Comparison of ENCODE assay signal across 22 cellular contexts in genomic region chr13:50340566-50341287, GRCh38.
A peak's percentile ranks its signal among the peaks of the same experiment; 100 is the strongest.
DNase-seq lines count a peak whose midpoint lies in the region; ATAC-seq, FAIRE-seq and TF ChIP-seq lines count a peak whose summit lies in the region.
"Had no signal": no experiment of that assay in that cellular context is flagged by ENCODE, and none has a peak within 500 bp of the region (broad histone marks: within the 10 kb centered on the region; RNA-seq: fewer than 3 reads in every experiment).

No MANE protein-coding gene starts in this region.

- no peak for TF ChIP-seq RAD21 in H1 (IDR thresholded peaks at IDR 0.05 in 1 of 2, conservative IDR thresholded peaks at IDR 0.05 in 1 of 2; ENCODE audit: low read depth in 2 of 2, low read length in 2 of 2)

- peak overlapping the region; percentile 14; the same call in 1 of the 2 replicates for H3K18ac ChIP-seq in H1 (ENCODE audit: extremely low read depth, low read length)

- H3K4ac ChIP-seq in H1 (replicated peaks; ENCODE audit: insufficient read length, low read depth, low read length): no peak overlapping the region

- no peaks in the 10 kb centered on the region for H3K9me3 ChIP-seq in HAP-1
- H3K9me3 ChIP-seq in H1 (ENCODE audit: insufficient read depth in 2 of 2, low read depth in 1 of 2, low read length in 1 of 2): no peaks in the 10 kb centered on the region
- no peaks in the 10 kb centered on the region for H3K9me3 ChIP-seq in naive thymus-derived CD4-positive, alpha-beta T cell (ENCODE audit: control insufficient read depth in 2 of 3, low read length in 3 of 3)
- H3K9me3 ChIP-seq: BE2C, esophagus muscularis mucosa, thoracic aorta had no signal

- no peak overlapping the region for H2BK120ac ChIP-seq in H1 (replicated peaks; ENCODE audit: low read depth, low read length)

- no peak overlapping the region for H3K4me3 ChIP-seq in HAP-1
- H3K4me3 ChIP-seq in H1 (ENCODE audit: extremely low read depth in 1 of 4, insufficient read depth in 2 of 4, low read depth in 3 of 4, low read length in 4 of 4): no peak overlapping the region
- H3K4me3 ChIP-seq in naive thymus-derived CD4-positive, alpha-beta T cell (ENCODE audit: low read length): no peak overlapping the region
- H3K4me3 ChIP-seq: esophagus muscularis mucosa, thoracic aorta had no signal

- peaks cover 9% of the 10 kb centered on the region for H3K27me3 Mint-ChIP-seq in activated CD4-positive, alpha-beta T cell treated with anti-CD3 and anti-CD28 coated beads, Interleukin-2, amount 10 ng/mL, durations not matched to agents 7 days and 5 days
- peaks cover 0 to 38% (median 0%) of the 10 kb centered on the region in 5 donors for H3K27me3 Mint-ChIP-seq in naive thymus-derived CD4-positive, alpha-beta T cell
- H3K27me3 Mint-ChIP-seq: brain had no signal

- H2AK5ac ChIP-seq in H1 (ENCODE audit: low read depth, low read length): no peak overlapping the region

- no peak overlapping the region for H3K56ac ChIP-seq in H1 (replicated peaks; ENCODE audit: insufficient read length, low read depth, low read length)

- intact Hi-C loops in posterior vena cava (cut with DNase I): no loop called here
- intact Hi-C loops in naive thymus-derived CD4-positive, alpha-beta T cell (cut with micrococcal nuclease): no loop called here

- peak overlapping the region in 1 of 2 experiments; percentile 44; a peak in 1 of 4 replicates for H3K4me2 ChIP-seq in H1 (ENCODE audit: insufficient read depth in 1 of 2, low read depth in 2 of 2, low read length in 2 of 2)

- no peak overlapping the region for H2BK5ac ChIP-seq in H1 (ENCODE audit: low read depth, low read length)

- H3K9me3 Mint-ChIP-seq in activated CD4-positive, alpha-beta T cell treated with anti-CD3 and anti-CD28 coated beads, Interleukin-2, amount 10 ng/mL, durations not matched to agents 7 days and 5 days: no peaks in the 10 kb centered on the region
- H3K9me3 Mint-ChIP-seq in naive thymus-derived CD4-positive, alpha-beta T cell: peaks cover 0 to 11% (median 5%) of the 10 kb centered on the region in 11 donors
- H3K9me3 Mint-ChIP-seq: activated naive CD4-positive, alpha-beta T cell treated with anti-CD3 and anti-CD28 coated beads, Interleukin-2, amount 10 ng/mL, durations not matched to agents 7 days and 5 days had no signal

- H2BK20ac ChIP-seq in H1 (ENCODE audit: low read length): no peak overlapping the region

- TF ChIP-seq CTCF in H1 (IDR thresholded peaks at IDR 0.05; ENCODE audit: control extremely low read depth in 1 of 3, insufficient read depth in 1 of 3, low read depth in 1 of 3, low read length in 3 of 3): no peak

- peaks cover 44% of the 10 kb centered on the region for H3K4me1 ChIP-seq in HAP-1
- peaks cover 0 to 17% (median 2%) of the 10 kb centered on the region in 4 experiments; a peak in 4 of 7 replicates for H3K4me1 ChIP-seq in H1 (replicated peaks in 1 of 4; ENCODE audit: control insufficient read depth in 3 of 4, insufficient read depth in 4 of 4, low read length in 3 of 4)
- H3K4me1 ChIP-seq in naive thymus-derived CD4-positive, alpha-beta T cell (ENCODE audit: control insufficient read depth in 2 of 2, insufficient read depth in 2 of 2, low read length in 2 of 2): peaks cover 0 to 7% of the 10 kb centered on the region in 2 donors
- H3K4me1 ChIP-seq: BE2C had no signal

- POLR2A ChIA-PET in H1 (lab: Charles Lee; ENCODE audit: partially characterized antibody): no interaction called here
- POLR2A ChIA-PET in activated CD4-positive, alpha-beta T cell treated with anti-CD3 and anti-CD28 coated beads, Interleukin-2, amount 10 ng/mL, durations not matched to agents 7 days and 5 days (lab: Charles Lee): no interaction called here
- POLR2A ChIA-PET in naive thymus-derived CD4-positive, alpha-beta T cell (lab: Charles Lee): no interaction called here

- CTCF ChIA-PET in H1 (lab: Charles Lee; ENCODE audit: partially characterized antibody): interaction anchor here (0.8 to 1.3 kb wide), 2 partner anchors 17 to 22 kb away, joined by 3 read pairs; no protein-coding TSS in a partner anchor
- CTCF ChIA-PET in activated CD4-positive, alpha-beta T cell treated with anti-CD3 and anti-CD28 coated beads, Interleukin-2, amount 10 ng/mL, durations not matched to agents 7 days and 5 days (lab: Charles Lee): no interaction called here
- CTCF ChIA-PET in naive thymus-derived CD4-positive, alpha-beta T cell (lab: Charles Lee): no interaction called here

- no peak overlapping the region for H3K23ac ChIP-seq in H1 (ENCODE audit: insufficient read length)

- FAIRE-seq in H1 (lab: Jason Lieb, UNC) (no peak), GM12891 (lab: Jason Lieb, UNC) (no peak)
- FAIRE-seq: GM18507, HTR-8/SVneo, small intestine had no signal

- WGBS in H1 (ENCODE audit: extremely low coverage in 1 of 2, insufficient coverage in 1 of 2, insufficient read length in 1 of 2, insufficient replicate concordance in 2 of 2, low coverage in 1 of 2, low lambda C conversion rate in 2 of 2, missing lambda C conversion rate in 1 of 2), 2 experiments: 86% methylated on average over 17 of the region's 17 CpGs; no CpG with 5 or more reads in 1 of the 2 experiments

- H3K36me3 Mint-ChIP-seq in activated CD4-positive, alpha-beta T cell treated with anti-CD3 and anti-CD28 coated beads, Interleukin-2, amount 10 ng/mL, durations not matched to agents 7 days and 5 days (ENCODE audit: low read depth): no peaks in the 10 kb centered on the region
- peaks cover 0 to 7% (median 0%) of the 10 kb centered on the region in 5 donors for H3K36me3 Mint-ChIP-seq in naive thymus-derived CD4-positive, alpha-beta T cell
- H3K36me3 Mint-ChIP-seq: activated naive CD4-positive, alpha-beta T cell treated with anti-CD3 and anti-CD28 coated beads, Interleukin-2, amount 10 ng/mL, durations not matched to agents 7 days and 5 days had no signal

- H3K27ac ChIP-seq in H1 (ENCODE audit: low read depth, low read length): no peak overlapping the region
- H3K27ac ChIP-seq in naive thymus-derived CD4-positive, alpha-beta T cell (ENCODE audit: low read depth, low read length): no peak overlapping the region
- H3K27ac ChIP-seq: esophagus muscularis mucosa, thoracic aorta had no signal

- no peaks in the 10 kb centered on the region for H3K79me1 ChIP-seq in H1 (ENCODE audit: low read depth, low read length)

- H3K36me3 ChIP-seq in HAP-1 (replicated peaks) (no peaks in the 10 kb centered on the region), H1 (ENCODE audit: control insufficient read depth in 2 of 4, insufficient read depth in 4 of 4, low read length in 3 of 4) (no peaks in the 10 kb centered on the region)
- H3K36me3 ChIP-seq in naive thymus-derived CD4-positive, alpha-beta T cell (ENCODE audit: control insufficient read depth in 2 of 3, insufficient read depth in 3 of 3, low read length in 3 of 3): no peaks in the 10 kb centered on the region
- H3K36me3 ChIP-seq: BE2C, esophagus muscularis mucosa, thoracic aorta had no signal

- no peak overlapping the region for H4K8ac ChIP-seq in H1 (ENCODE audit: extremely low read depth, insufficient read depth, low read length)

- DNase-seq in HAP-1 (ENCODE audit: low spot score in 2 of 2): peak; percentile 72 to 83
- DNase-seq in NCI-H2227 (lab: John Stamatoyannopoulos, UW; ENCODE audit: unreplicated experiment): peak; percentile 29
- no peak for DNase-seq in H1 (ENCODE audit: low read depth in 1 of 2, low spot score in 2 of 2)
- peak; percentile 83 for DNase-seq in posterior vena cava (ENCODE audit: low spot score)
- no peak for DNase-seq in activated CD4-positive, alpha-beta T cell treated with anti-CD3 and anti-CD28 coated beads, Interleukin-2, amount 10 ng/mL, durations not matched to agents 7 days and 5 days
- no peak for DNase-seq in Ammon's horn (ENCODE audit: low spot score)
- no peak for DNase-seq in GM12891 (ENCODE audit: insufficient read length, low spot score)
- DNase-seq in naive thymus-derived CD4-positive, alpha-beta T cell: no peak
- DNase-seq: activated CD4-positive, alpha-beta T cell treated with anti-CD3 and anti-CD28 coated beads, Interleukin-2, amount 50 U/mL, for 1 hour; activated naive CD4-positive, alpha-beta T cell treated with anti-CD3 and anti-CD28 coated beads, Interleukin-2, amount 10 ng/mL, durations not matched to agents 7 days and 5 days; BE2C; H7; head of caudate nucleus; NCI-H1930; OCI-M1; small intestine had no signal

- no peak overlapping the region for H4K5ac ChIP-seq in H1 (ENCODE audit: insufficient read length, low read depth, low read length)

- H3K23me2 ChIP-seq in H1 (ENCODE audit: low read depth, low read length): no peaks in the 10 kb centered on the region

- H3K27me3 ChIP-seq in HAP-1 (ENCODE audit: low read depth): no peaks in the 10 kb centered on the region
- no peaks in the 10 kb centered on the region for H3K27me3 ChIP-seq in H1 (replicated peaks in 1 of 4; ENCODE audit: control insufficient read depth in 3 of 4, extremely low read depth in 1 of 4, insufficient read depth in 3 of 4, low read length in 3 of 4)
- no peaks in the 10 kb centered on the region for H3K27me3 ChIP-seq in naive thymus-derived CD4-positive, alpha-beta T cell (ENCODE audit: control insufficient read depth in 2 of 2, insufficient read depth in 2 of 2, low read length in 2 of 2)
- H3K27me3 ChIP-seq: BE2C, esophagus muscularis mucosa had no signal

- 0 out of 2 replicates have a peak overlapping the region, but pooled peaks have one; percentile 22 for H2BK15ac ChIP-seq in H1 (ENCODE audit: low read length)

- no peak overlapping the region for H4K91ac ChIP-seq in H1 (replicated peaks; ENCODE audit: insufficient read length, low read length)

- H3K9ac ChIP-seq in H1 (replicated peaks in 1 of 4; ENCODE audit: extremely low read depth in 1 of 4, low read depth in 3 of 4, low read length in 3 of 4): no peak overlapping the region

- H3K79me2 ChIP-seq in H1 (ENCODE audit: control insufficient read depth in 1 of 2, insufficient read depth in 2 of 2, low read length in 2 of 2): no peaks in the 10 kb centered on the region

- H4K20me1 ChIP-seq in H1 (replicated peaks in 1 of 2; ENCODE audit: control insufficient read depth in 1 of 2, insufficient read depth in 2 of 2, low read length in 2 of 2): no peaks in the 10 kb centered on the region

- no peak overlapping the region for H3K27ac Mint-ChIP-seq in activated CD4-positive, alpha-beta T cell treated with anti-CD3 and anti-CD28 coated beads, Interleukin-2, amount 10 ng/mL, durations not matched to agents 7 days and 5 days
- H3K27ac Mint-ChIP-seq in naive thymus-derived CD4-positive, alpha-beta T cell: no peak overlapping the region
- H3K27ac Mint-ChIP-seq: activated naive CD4-positive, alpha-beta T cell treated with anti-CD3 and anti-CD28 coated beads, Interleukin-2, amount 10 ng/mL, durations not matched to agents 7 days and 5 days had no signal

- H3K14ac ChIP-seq in H1 (ENCODE audit: insufficient read length): no peak overlapping the region

- ATAC-seq in naive thymus-derived CD4-positive, alpha-beta T cell: no peak
- ATAC-seq: SK-N-SH treated with all-trans-retinoic acid at 6 μM for 48 hours had no signal

- in situ Hi-C loops in HAP-1 (cut with MboI; ENCODE audit: low sequenced_read_pairs): no loop called here

- H3K4me3 Mint-ChIP-seq in activated CD4-positive, alpha-beta T cell treated with anti-CD3 and anti-CD28 coated beads, Interleukin-2, amount 10 ng/mL, durations not matched to agents 7 days and 5 days: no peak overlapping the region
- H3K4me3 Mint-ChIP-seq in naive thymus-derived CD4-positive, alpha-beta T cell: no peak overlapping the region
- H3K4me3 Mint-ChIP-seq: activated naive CD4-positive, alpha-beta T cell treated with anti-CD3 and anti-CD28 coated beads, Interleukin-2, amount 10 ng/mL, durations not matched to agents 7 days and 5 days; brain had no signal

- H2AFZ ChIP-seq in H1 (ENCODE audit: low read length): no peak overlapping the region

- TF ChIP-seq POLR2A in H1 (IDR thresholded peaks at IDR 0.05; ENCODE audit: control extremely low read depth in 1 of 2, low read depth in 2 of 2, low read length in 2 of 2): no peak
- TF ChIP-seq POLR2A in GM12891 (IDR thresholded peaks at IDR 0.05; ENCODE audit: low read depth, low read length): no peak

- H3K4me1 Mint-ChIP-seq in activated CD4-positive, alpha-beta T cell treated with anti-CD3 and anti-CD28 coated beads, Interleukin-2, amount 10 ng/mL, durations not matched to agents 7 days and 5 days: peaks cover 3% of the 10 kb centered on the region
- peaks cover 0 to 6% (median 3%) of the 10 kb centered on the region in 7 donors for H3K4me1 Mint-ChIP-seq in naive thymus-derived CD4-positive, alpha-beta T cell

- TF ChIP-seq EP300 in H1 (IDR thresholded peaks at IDR 0.05; ENCODE audit: borderline replicate concordance in 1 of 2, low read depth in 2 of 2, low read length in 2 of 2): no peak

- no peak overlapping the region for H2BK12ac ChIP-seq in H1 (ENCODE audit: low read depth, low read length)

Comparison
In these comparisons a context has a peak if more than half of its experiments do, and no peak if none do; other contexts are left out.
1. DNase-seq: peak in HAP-1 (2 of 2), NCI-H2227 (single experiment) and posterior vena cava (single experiment); none in H1 (0 of 2), activated CD4-positive, alpha-beta T cell treated with anti-CD3 and anti-CD28 coated beads, Interleukin-2, amount 10 ng/mL, durations not matched to agents 7 days and 5 days (single experiment), Ammon's horn (single experiment), GM12891 (single experiment) and naive thymus-derived CD4-positive, alpha-beta T cell (0 of 9).